Comparison of ENCODE assay signal across 23 cellular contexts in genomic region chr3:18415836-18416235, GRCh38. TPM values are rescaled to one million over a fixed set of nuclear protein-coding genes. Genes with fewer than 3 reads are reported as not detected.
DNase-seq lines count a peak whose midpoint lies in the region; ATAC-seq lines count a peak whose summit lies in the region.
"Had no signal": no experiment of that assay in that cellular context is flagged by ENCODE, and none has a peak within 500 bp of the region (broad histone marks: within the 10 kb centered on the region; RNA-seq: fewer than 3 reads in every experiment).

No MANE protein-coding gene starts in this region.

- no peaks in the 10 kb centered on the region for H3K27me3 Mint-ChIP-seq in activated T-cell treated with anti-CD3 and anti-CD28 coated beads, Interleukin-2, amount 50 U/mL, for 4 hours (ENCODE audit: low read depth)
- H3K27me3 Mint-ChIP-seq in activated CD4-positive, alpha-beta memory T cell treated with anti-CD3 and anti-CD28 coated beads for 36 hours = no peaks in the 10 kb centered on the region

- ATAC-seq in activated T-cell treated with anti-CD3 and anti-CD28 coated beads, Interleukin-2, amount 50 U/mL, for 4 hours = no peak
- ATAC-seq in activated naive CD4-positive, alpha-beta T cell treated with anti-CD3 and anti-CD28 coated beads, Interleukin-2, amount 50 U/mL, for 72 hours = peak; percentile 51 to 55
- no peak for ATAC-seq in stimulated activated effector memory CD8-positive, alpha-beta T cell treated with anti-CD3 and anti-CD28 coated beads, Interleukin-12 subunit alpha, Interleukin-12 subunit beta, amount 100 ng/mL, for 72 hours
- ATAC-seq in HG03432 (IDR thresholded peaks at IDR 0.05; ENCODE audit: unreplicated experiment) = no peak
- ATAC-seq: heart right ventricle, left ventricle myocardium superior had no signal

- intact Hi-C loops in activated CD4-positive, alpha-beta memory T cell treated with anti-CD3 and anti-CD28 coated beads for 36 hours (cut with micrococcal nuclease) = no loop called here

- H3K27ac Mint-ChIP-seq in activated CD4-positive, alpha-beta memory T cell treated with anti-CD3 and anti-CD28 coated beads for 36 hours = peak overlapping the region; percentile 68
- peak overlapping the region; percentile 24 to 40 for H3K27ac Mint-ChIP-seq in activated naive CD4-positive, alpha-beta T cell treated with anti-CD3 and anti-CD28 coated beads, Interleukin-2, amount 50 U/mL, for 72 hours
- peak overlapping the region; percentile 60 for H3K27ac Mint-ChIP-seq in stimulated activated effector memory CD8-positive, alpha-beta T cell treated with anti-CD3 and anti-CD28 coated beads, Interleukin-12 subunit alpha, Interleukin-12 subunit beta, amount 100 ng/mL, for 72 hours

- H3K4me3 Mint-ChIP-seq in activated T-cell treated with anti-CD3 and anti-CD28 coated beads, Interleukin-2, amount 50 U/mL, for 4 hours = peak overlapping the region; percentile 1
- peak overlapping the region; percentile 5 for H3K4me3 Mint-ChIP-seq in activated CD4-positive, alpha-beta memory T cell treated with anti-CD3 and anti-CD28 coated beads for 36 hours
- H3K4me3 Mint-ChIP-seq in stimulated activated effector memory CD8-positive, alpha-beta T cell treated with anti-CD3 and anti-CD28 coated beads, Interleukin-12 subunit alpha, Interleukin-12 subunit beta, amount 100 ng/mL, for 72 hours = no peak overlapping the region

- H3K4me1 Mint-ChIP-seq in activated T-cell treated with anti-CD3 and anti-CD28 coated beads, Interleukin-2, amount 50 U/mL, for 4 hours (ENCODE audit: low read depth) = peaks cover 81% of the 10 kb centered on the region
- peaks cover 82% of the 10 kb centered on the region for H3K4me1 Mint-ChIP-seq in activated CD4-positive, alpha-beta memory T cell treated with anti-CD3 and anti-CD28 coated beads for 36 hours (ENCODE audit: low read depth)
- H3K4me1 Mint-ChIP-seq in stimulated activated effector memory CD8-positive, alpha-beta T cell treated with anti-CD3 and anti-CD28 coated beads, Interleukin-12 subunit alpha, Interleukin-12 subunit beta, amount 100 ng/mL, for 72 hours = peaks cover 42% of the 10 kb centered on the region

- POLR2A ChIA-PET in activated CD4-positive, alpha-beta memory T cell treated with anti-CD3 and anti-CD28 coated beads for 36 hours (lab: Charles Lee) = interaction anchor here (1.8 kb wide), 1 partner anchor 17 kb away, joined by 4 read pairs; no protein-coding TSS in a partner anchor

- DNase-seq in activated T-cell treated with anti-CD3 and anti-CD28 coated beads, Interleukin-2, amount 50 U/mL, for 4 hours = no peak
- no peak for DNase-seq in activated T-cell treated with anti-CD3 and anti-CD28 coated beads, Interleukin-2, amount 50 U/mL, for 48 hours
- no peak for DNase-seq in activated CD4-positive, alpha-beta memory T cell treated with anti-CD3 and anti-CD28 coated beads for 36 hours
- no peak for DNase-seq in activated naive CD4-positive, alpha-beta T cell treated with anti-CD3 and anti-CD28 coated beads, Interleukin-2, amount 50 U/mL, for 72 hours (ENCODE audit: low spot score in 2 of 2)
- DNase-seq in stimulated activated effector memory CD8-positive, alpha-beta T cell treated with anti-CD3 and anti-CD28 coated beads, Interleukin-12 subunit alpha, Interleukin-12 subunit beta, amount 100 ng/mL, for 72 hours (ENCODE audit: low spot score in 2 of 2) = no peak
- DNase-seq in iPS-NIHi11 (ENCODE audit: low spot score) = no peak
- DNase-seq: activated CD4-positive, CD25-positive, alpha-beta regulatory T cell; activated effector memory CD4-positive, alpha-beta T cell treated with anti-CD3 and anti-CD28 coated beads, Interleukin-2, amount 50 U/mL, for 16 hours; Caco-2; foreskin melanocyte; heart right ventricle; KG1; kidney; left ventricle myocardium superior; mesendoderm; NCI-H1105 treated with DMSO at 0.1 percent for 48 hours; NCI-H1930; NCI-H510A treated with DMSO at 0.1 percent for 48 hours; RPMI8226; SJCRH30; small intestine had no signal

- CTCF ChIA-PET in activated CD4-positive, alpha-beta memory T cell treated with anti-CD3 and anti-CD28 coated beads for 36 hours (lab: Charles Lee) = no interaction called here

- peaks cover 59% of the 10 kb centered on the region for H3K36me3 Mint-ChIP-seq in activated T-cell treated with anti-CD3 and anti-CD28 coated beads, Interleukin-2, amount 50 U/mL, for 4 hours (ENCODE audit: insufficient read depth)
- peaks cover 87% of the 10 kb centered on the region for H3K36me3 Mint-ChIP-seq in activated CD4-positive, alpha-beta memory T cell treated with anti-CD3 and anti-CD28 coated beads for 36 hours
- peaks cover 60 to 73% of the 10 kb centered on the region in 2 donors for H3K36me3 Mint-ChIP-seq in activated naive CD4-positive, alpha-beta T cell treated with anti-CD3 and anti-CD28 coated beads, Interleukin-2, amount 50 U/mL, for 72 hours
- peaks cover 100% of the 10 kb centered on the region for H3K36me3 Mint-ChIP-seq in stimulated activated effector memory CD8-positive, alpha-beta T cell treated with anti-CD3 and anti-CD28 coated beads, Interleukin-12 subunit alpha, Interleukin-12 subunit beta, amount 100 ng/mL, for 72 hours

- H3K9me3 Mint-ChIP-seq in activated T-cell treated with anti-CD3 and anti-CD28 coated beads, Interleukin-2, amount 50 U/mL, for 4 hours = no peaks in the 10 kb centered on the region
- no peaks in the 10 kb centered on the region for H3K9me3 Mint-ChIP-seq in activated CD4-positive, alpha-beta memory T cell treated with anti-CD3 and anti-CD28 coated beads for 36 hours
- no peaks in the 10 kb centered on the region for H3K9me3 Mint-ChIP-seq in activated naive CD4-positive, alpha-beta T cell treated with anti-CD3 and anti-CD28 coated beads, Interleukin-2, amount 50 U/mL, for 72 hours
- no peaks in the 10 kb centered on the region for H3K9me3 Mint-ChIP-seq in stimulated activated effector memory CD8-positive, alpha-beta T cell treated with anti-CD3 and anti-CD28 coated beads, Interleukin-12 subunit alpha, Interleukin-12 subunit beta, amount 100 ng/mL, for 72 hours

RNA-seq across cellular contexts. Expression of gene SATB1, which starts 9.3 kb away (rescaled TPM):
- 100 to 1,000 TPM; 209 to 239 (median 228) TPM for total RNA-seq in activated T-cell treated with anti-CD3 and anti-CD28 coated beads, Interleukin-2, amount 50 U/mL, for 4 hours
- 100 to 1,000 TPM; 546 to 561 TPM for total RNA-seq in activated CD4-positive, alpha-beta memory T cell treated with anti-CD3 and anti-CD28 coated beads for 36 hours
- total RNA-seq in activated naive CD4-positive, alpha-beta T cell treated with anti-CD3 and anti-CD28 coated beads, Interleukin-2, amount 50 U/mL, for 72 hours = 100 to 1,000 TPM; 279 to 444 TPM
- total RNA-seq: G401 had no signal

Comparison
In these comparisons a context has a peak if more than half of its experiments do, and no peak if none do; other contexts are left out.
1. ATAC-seq: peak in activated naive CD4-positive, alpha-beta T cell treated with anti-CD3 and anti-CD28 coated beads, Interleukin-2, amount 50 U/mL, for 72 hours (2 of 2); none in activated T-cell treated with anti-CD3 and anti-CD28 coated beads, Interleukin-2, amount 50 U/mL, for 4 hours (0 of 2), stimulated activated effector memory CD8-positive, alpha-beta T cell treated with anti-CD3 and anti-CD28 coated beads, Interleukin-12 subunit alpha, Interleukin-12 subunit beta, amount 100 ng/mL, for 72 hours (single experiment) and HG03432 (single experiment).
2. Peak in every context shown above with its lines, with median percentiles within 50 percentile points of each other: H3K27ac Mint-ChIP-seq.